ENCODE assay signal across 17 cellular contexts in genomic region chr16:973366-973765, GRCh38. TPM values are rescaled to one million over a fixed set of nuclear protein-coding genes. Genes with fewer than 3 reads are reported as not detected.
DNase-seq lines count a peak whose midpoint lies in the region; ATAC-seq and TF ChIP-seq lines count a peak whose summit lies in the region.
"Had no signal": no experiment of that assay in that cellular context is flagged by ENCODE, and none has a peak within 500 bp of the region (broad histone marks: within the 10 kb centered on the region; RNA-seq: fewer than 3 reads in every experiment).

No MANE protein-coding gene starts in this region.

- peak overlapping the region; percentile 89 for H3K27ac ChIP-seq in OCI-LY7 (ENCODE audit: low read depth, low read length, poor library complexity, severe bottlenecking)
- no peak overlapping the region for H3K27ac ChIP-seq in transverse colon
- H3K27ac ChIP-seq: KMS-11 had no signal

- H3K4me3 ChIP-seq in OCI-LY7 (ENCODE audit: low read depth, low read length, poor library complexity, severe bottlenecking) (no peak overlapping the region), transverse colon (no peak overlapping the region)
- H3K4me3 ChIP-seq: Peyer's patch had no signal

- H3K4me2 ChIP-seq in OCI-LY7 (ENCODE audit: low read length), result peak overlapping the region; percentile 61
- H3K4me2 ChIP-seq: KMS-11 had no signal

- H2AFZ ChIP-seq in OCI-LY7 (ENCODE audit: low read length), result no peak overlapping the region; the same call in 1 of the 2 replicates

- ATAC-seq in natural killer cell, result no peak

- DNase-seq in Calu3 (no peak), OCI-LY7 (ENCODE audit: low spot score) (no peak), glutamatergic neuron (no peak), superior temporal gyrus (ENCODE audit: extremely low spot score) (peak; percentile 10), transverse colon (no peak), retina (no peak), natural killer cell (no peak)
- DNase-seq: ACHN; CD4-positive, alpha-beta T cell; GDM1; H9; NCI-H1092 treated with DMSO at 0.1 percent for 48 hours; NCI-H1694 treated with DMSO at 0.1 percent for 48 hours had no signal

- CTCF ChIA-PET in Calu3 (lab: Charles Lee), result interaction anchor here (0.6 to 1.1 kb wide), 2 partner anchors 9 to 34 kb away, joined by 3 to 8 read pairs; no protein-coding TSS in a partner anchor
- CTCF ChIA-PET in OCI-LY7 (lab: Charles Lee; ENCODE audit: unreplicated experiment), result interaction anchor here (0.6 kb wide), 1 partner anchor 390 kb away, joined by 3 read pairs; no protein-coding TSS in a partner anchor

- POLR2A ChIA-PET in OCI-LY7 (lab: Charles Lee), result interaction anchor here (0.6 kb wide), 1 partner anchor 10 kb away, joined by 3 read pairs; no protein-coding TSS in a partner anchor

- WGBS in transverse colon (ENCODE audit: low coverage in 1 of 2), 2 donors, result 79 to 88% methylated on average over 15 to 17 of the region's 17 CpGs

- peaks cover 13% of the 10 kb centered on the region for H3K27me3 ChIP-seq in transverse colon
- H3K27me3 ChIP-seq: Peyer's patch had no signal

- TF ChIP-seq EP300 in transverse colon (IDR thresholded peaks at IDR 0.05; ENCODE audit: low read depth), result no peak

- H3K36me3 Mint-ChIP-seq in Calu3 (ENCODE audit: insufficient read depth, unreplicated experiment) (peaks cover 26% of the 10 kb centered on the region), glutamatergic neuron (ENCODE audit: unreplicated experiment) (peaks cover 6% of the 10 kb centered on the region), natural killer cell (no peaks in the 10 kb centered on the region)

- peak overlapping the region; percentile 37 for H3K27ac Mint-ChIP-seq in Calu3 (ENCODE audit: unreplicated experiment)
- no peak overlapping the region for H3K27ac Mint-ChIP-seq in glutamatergic neuron (ENCODE audit: unreplicated experiment)
- no peak overlapping the region for H3K27ac Mint-ChIP-seq in natural killer cell
- H3K27ac Mint-ChIP-seq: B cell; CD4-positive, alpha-beta T cell; H9 had no signal

- TF ChIP-seq CTCF in Calu3 (IDR thresholded peaks at IDR 0.05; ENCODE audit: unreplicated experiment) (no peak), OCI-LY7 (conservative IDR thresholded peaks at IDR 0.05; ENCODE audit: low read length) (no peak), glutamatergic neuron (IDR thresholded peaks at IDR 0.05; ENCODE audit: partially characterized antibody, unreplicated experiment) (no peak), transverse colon (IDR thresholded peaks at IDR 0.05) (no peak), natural killer cell (IDR thresholded peaks at IDR 0.05) (no peak)

- no peaks in the 10 kb centered on the region for H3K9me3 Mint-ChIP-seq in Calu3 (ENCODE audit: low read depth, unreplicated experiment)
- H3K9me3 Mint-ChIP-seq in glutamatergic neuron (ENCODE audit: unreplicated experiment), result peaks cover 18% of the 10 kb centered on the region
- H3K9me3 Mint-ChIP-seq in natural killer cell, result no peaks in the 10 kb centered on the region
- H3K9me3 Mint-ChIP-seq: CD4-positive, alpha-beta T cell had no signal

- no TSS peak for BruUV-seq in Calu3 (replicated peaks; lab: Mats Ljungman, UMichigan)
- BruUV-seq in OCI-LY7 (replicated peaks; lab: Mats Ljungman, UMichigan), result no TSS peak

- in situ Hi-C loops in transverse colon (cut with MboI; ENCODE audit: low pct_ligation_motif_present in 1 of 4, low pct_unique_long_range_greater_than_20kb in 1 of 4, low sequenced_read_pairs in 3 of 4), result no loop called here

- H3K9me2 ChIP-seq in OCI-LY7 (ENCODE audit: insufficient read depth, low read length), result no peaks in the 10 kb centered on the region

- no peaks in the 10 kb centered on the region for H3K79me2 ChIP-seq in OCI-LY7 (ENCODE audit: insufficient read depth, low read depth, low read length)

- no peak for TF ChIP-seq POLR2A in transverse colon (IDR thresholded peaks at IDR 0.05)

- peaks cover 13% of the 10 kb centered on the region for H3K27me3 Mint-ChIP-seq in Calu3 (ENCODE audit: unreplicated experiment)
- peaks cover 16% of the 10 kb centered on the region for H3K27me3 Mint-ChIP-seq in glutamatergic neuron (ENCODE audit: unreplicated experiment)
- H3K27me3 Mint-ChIP-seq in natural killer cell (ENCODE audit: low read depth in 2 of 2), result peaks cover 0 to 8% of the 10 kb centered on the region in 2 donors
- H3K27me3 Mint-ChIP-seq: CD4-positive, alpha-beta T cell had no signal

- H3K9me3 ChIP-seq in OCI-LY7 (ENCODE audit: low read length) (no peaks in the 10 kb centered on the region), transverse colon (no peaks in the 10 kb centered on the region)
- H3K9me3 ChIP-seq: Peyer's patch had no signal

- H3K4me3 Mint-ChIP-seq in Calu3 (ENCODE audit: low read depth, unreplicated experiment) (no peak overlapping the region), glutamatergic neuron (ENCODE audit: unreplicated experiment) (peak overlapping the region; percentile 11), natural killer cell (no peak overlapping the region)
- H3K4me3 Mint-ChIP-seq: B cell; CD4-positive, alpha-beta T cell had no signal

- H3K4me1 Mint-ChIP-seq in Calu3 (ENCODE audit: low read depth, unreplicated experiment), result peaks cover 51% of the 10 kb centered on the region
- peaks cover 21% of the 10 kb centered on the region for H3K4me1 Mint-ChIP-seq in glutamatergic neuron (ENCODE audit: low read depth, unreplicated experiment)
- H3K4me1 Mint-ChIP-seq in natural killer cell, result peaks cover 5 to 10% of the 10 kb centered on the region in 2 donors

- H3K36me3 ChIP-seq in OCI-LY7 (ENCODE audit: insufficient read depth, low read length), result no peaks in the 10 kb centered on the region
- no peaks in the 10 kb centered on the region for H3K36me3 ChIP-seq in transverse colon
- H3K36me3 ChIP-seq: Peyer's patch had no signal

- H3K4me1 ChIP-seq in OCI-LY7 (ENCODE audit: insufficient read depth, low read length, poor library complexity, severe bottlenecking) (peaks cover 42% of the 10 kb centered on the region), transverse colon (peaks cover 11 to 15% (median 13%) of the 10 kb centered on the region in 4 donors)

- H4K20me1 ChIP-seq in OCI-LY7 (ENCODE audit: insufficient read depth, low read length), result no peaks in the 10 kb centered on the region

- intact Hi-C loops in Calu3 (cut with micrococcal nuclease; ENCODE audit: unreplicated experiment) (no loop called here), OCI-LY7 (cut with micrococcal nuclease; ENCODE audit: unreplicated experiment) (loop anchor here (5.0 kb wide), 1 partner anchor 639 kb away; the partner anchor contains the start of genes CRAMP1 and IFT140), transverse colon (cut with DNase I; ENCODE audit: low total_unique reads) (no loop called here), natural killer cell (cut with micrococcal nuclease) (no loop called here)

RNA-seq across cellular contexts. Expression of gene LMF1, which starts 2.6 kb away (rescaled TPM):
- total RNA-seq in Calu3 (2022) (31.9 and 34.6 TPM in 2 replicates), OCI-LY7 (2022) (31.4 and 32.8 TPM in 2 replicates), glutamatergic neuron (ENCODE audit: unreplicated experiment) (17.4 TPM), transverse colon (10 to 100 TPM; 15.9 to 34.8 (median 19.6) TPM), natural killer cell (10 to 100 TPM; 28.2 to 42.2 (median 41.2) TPM)
- total RNA-seq in OCI-LY7 (2014; rRNA removed; shearing (Covaris generic)), result 5.8 and 17.0 TPM in 2 replicates

RNA-seq across cellular contexts. Expression of gene SOX8, which starts 8.2 kb away (rescaled TPM):
- total RNA-seq in Calu3 (2022) (0.92 and 1.2 TPM in 2 replicates), OCI-LY7 (2022) (2.3 and 2.4 TPM in 2 replicates), glutamatergic neuron (ENCODE audit: unreplicated experiment) (7.0 TPM), transverse colon (1 to 10 TPM in 1 of 4 donors, under 1 TPM in 3; 0.37 to 1.9 (median 0.50) TPM), natural killer cell (not detected)
- total RNA-seq in OCI-LY7 (2014; rRNA removed; shearing (Covaris generic)), result 0.82 and 0.85 TPM in 2 replicates
- total RNA-seq: MCF 10A had no signal
